29 cellular contexts compared by ENCODE assay signal in genomic region chr18:11579916-11580315, GRCh38. TPM values are rescaled to one million over a fixed set of nuclear protein-coding genes. Genes with fewer than 3 reads are reported as not detected.
DNase-seq lines count a peak whose midpoint lies in the region; TF ChIP-seq lines count a peak whose summit lies in the region.
"Had no signal": no experiment of that assay in that cellular context is flagged by ENCODE, and none has a peak within 500 bp of the region (broad histone marks: within the 10 kb centered on the region; RNA-seq: fewer than 3 reads in every experiment).

No MANE protein-coding gene starts in this region.

- no peak for TF ChIP-seq CTCF in neural crest cell (conservative IDR thresholded peaks at IDR 0.05)

- CTCF ChIA-PET in activated CD4-positive, alpha-beta T cell treated with anti-CD3 and anti-CD28 coated beads, Interleukin-2, amount 10 ng/mL, durations not matched to agents 7 days and 5 days (lab: Charles Lee): no interaction called here

- no peak for DNase-seq in activated CD4-positive, alpha-beta T cell treated with anti-CD3 and anti-CD28 coated beads, Interleukin-2, amount 10 ng/mL, durations not matched to agents 7 days and 5 days
- DNase-seq in activated CD4-positive, alpha-beta T cell treated with anti-CD3 and anti-CD28 coated beads, Interleukin-2, amount 50 U/mL, for 48 hours: no peak
- DNase-seq in neural crest cell (ENCODE audit: low read depth, low spot score) (no peak), NCI-H2107 (lab: John Stamatoyannopoulos, UW) (no peak)
- DNase-seq: 8988T; ACHN; AML-193; BE2C; C1 segment of cervical spinal cord; Caco-2; Calu3; CD4-positive, alpha-beta memory T cell; CD4-positive, alpha-beta T cell; CD4-positive, CD25-positive, alpha-beta regulatory T cell; CD8-positive, alpha-beta memory T cell; CD8-positive, alpha-beta T cell; COR-L47; DMS 273 treated with DMSO at 0.1 percent for 48 hours; DMS153; DMS53; DMS79; DMS79 treated with DMSO at 0.1 percent for 48 hours; DND-41; EL had no signal

- H3K4me3 Mint-ChIP-seq in activated CD4-positive, alpha-beta T cell treated with anti-CD3 and anti-CD28 coated beads, Interleukin-2, amount 10 ng/mL, durations not matched to agents 7 days and 5 days: no peak overlapping the region
- no peak overlapping the region for H3K4me3 Mint-ChIP-seq in neural crest cell
- H3K4me3 Mint-ChIP-seq: B cell; CD14-positive monocyte; CD4-positive, alpha-beta T cell; CD4-positive, CD25-positive, alpha-beta regulatory T cell; CD8-positive, alpha-beta memory T cell; CD8-positive, alpha-beta T cell had no signal

- H3K36me3 Mint-ChIP-seq in activated CD4-positive, alpha-beta T cell treated with anti-CD3 and anti-CD28 coated beads, Interleukin-2, amount 10 ng/mL, durations not matched to agents 7 days and 5 days (ENCODE audit: low read depth): peaks cover 3% of the 10 kb centered on the region
- no peaks in the 10 kb centered on the region for H3K36me3 Mint-ChIP-seq in neural crest cell (ENCODE audit: low read depth)
- H3K36me3 Mint-ChIP-seq: CD14-positive monocyte; CD4-positive, alpha-beta memory T cell; CD4-positive, CD25-positive, alpha-beta regulatory T cell; CD8-positive, alpha-beta memory T cell; CD8-positive, alpha-beta T cell had no signal

- H3K9me3 Mint-ChIP-seq in activated CD4-positive, alpha-beta T cell treated with anti-CD3 and anti-CD28 coated beads, Interleukin-2, amount 10 ng/mL, durations not matched to agents 7 days and 5 days: no peaks in the 10 kb centered on the region
- H3K9me3 Mint-ChIP-seq in neural crest cell: no peaks in the 10 kb centered on the region
- H3K9me3 Mint-ChIP-seq: CD4-positive, alpha-beta memory T cell; CD4-positive, alpha-beta T cell; CD4-positive, CD25-positive, alpha-beta regulatory T cell; CD8-positive, alpha-beta memory T cell; CD8-positive, alpha-beta T cell had no signal

- POLR2A ChIA-PET in activated CD4-positive, alpha-beta T cell treated with anti-CD3 and anti-CD28 coated beads, Interleukin-2, amount 10 ng/mL, durations not matched to agents 7 days and 5 days (lab: Charles Lee): no interaction called here

- peaks cover 19% of the 10 kb centered on the region for H3K4me1 Mint-ChIP-seq in activated CD4-positive, alpha-beta T cell treated with anti-CD3 and anti-CD28 coated beads, Interleukin-2, amount 10 ng/mL, durations not matched to agents 7 days and 5 days
- H3K4me1 Mint-ChIP-seq in neural crest cell: no peaks in the 10 kb centered on the region
- H3K4me1 Mint-ChIP-seq: B cell, CD14-positive monocyte had no signal

- H3K27me3 Mint-ChIP-seq in activated CD4-positive, alpha-beta T cell treated with anti-CD3 and anti-CD28 coated beads, Interleukin-2, amount 10 ng/mL, durations not matched to agents 7 days and 5 days: peaks cover 11% of the 10 kb centered on the region
- no peaks in the 10 kb centered on the region for H3K27me3 Mint-ChIP-seq in neural crest cell (ENCODE audit: low read depth)
- H3K27me3 Mint-ChIP-seq: CD4-positive, alpha-beta memory T cell; CD4-positive, alpha-beta T cell; CD4-positive, CD25-positive, alpha-beta regulatory T cell; CD8-positive, alpha-beta memory T cell had no signal

- H3K27ac Mint-ChIP-seq in activated CD4-positive, alpha-beta T cell treated with anti-CD3 and anti-CD28 coated beads, Interleukin-2, amount 10 ng/mL, durations not matched to agents 7 days and 5 days: peak overlapping the region; percentile 6
- H3K27ac Mint-ChIP-seq in neural crest cell (ENCODE audit: unreplicated experiment): peak overlapping the region; percentile 43
- H3K27ac Mint-ChIP-seq: B cell; CD14-positive monocyte; CD4-positive, alpha-beta T cell; CD4-positive, CD25-positive, alpha-beta regulatory T cell had no signal

RNA-seq across cellular contexts. Expression of gene SLC35G4, which starts 29.5 kb away (rescaled TPM):
- not detected for total RNA-seq in activated CD4-positive, alpha-beta T cell treated with anti-CD3 and anti-CD28 coated beads, Interleukin-2, amount 10 ng/mL, durations not matched to agents 7 days and 5 days
- not detected in 2 replicates for total RNA-seq in neural crest cell
- total RNA-seq: A172; A673; B cell; Caco-2; Calu3; CD4-positive, alpha-beta memory T cell; CD4-positive, alpha-beta T cell; CD4-positive, CD25-positive, alpha-beta regulatory T cell; CD8-positive, alpha-beta memory T cell; CD8-positive, alpha-beta T cell; Daoy had no signal
